23 cellular contexts compared by ENCODE assay signal in the genomic region with DNA sequence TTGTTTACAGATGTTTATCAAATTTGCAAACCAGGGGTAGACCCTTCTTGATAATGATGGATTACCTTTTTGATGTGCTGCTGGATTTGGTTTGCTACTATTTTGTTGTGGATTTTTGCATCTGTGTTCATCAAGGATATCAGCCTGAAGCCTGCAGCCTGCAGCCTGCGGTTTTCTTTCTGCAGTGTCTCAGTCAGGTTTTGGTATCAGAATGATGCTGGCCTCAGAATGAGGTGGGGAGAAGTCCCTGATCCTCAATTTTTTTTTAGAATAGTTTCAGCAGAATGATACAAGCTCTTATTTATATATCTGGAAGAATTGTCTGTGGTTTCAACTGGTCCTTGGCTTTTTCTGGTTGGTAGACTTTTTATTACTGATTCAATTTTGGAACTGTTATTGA. TPM values are rescaled to one million over a fixed set of nuclear protein-coding genes. Genes with fewer than 3 reads are reported as not detected.
DNase-seq lines count a peak whose midpoint lies in the region; ATAC-seq, FAIRE-seq and TF ChIP-seq lines count a peak whose summit lies in the region.
"Had no signal": no experiment of that assay in that cellular context is flagged by ENCODE, and none has a peak within 500 bp of the region (broad histone marks: within the 10 kb centered on the region; RNA-seq: fewer than 3 reads in every experiment).

No MANE protein-coding gene starts in this region.

- BruUV-seq in endothelial cell of umbilical vein (replicated peaks; lab: Mats Ljungman, UMichigan): no TSS peak

- H3K79me2 ChIP-seq in endothelial cell of umbilical vein (ENCODE audit: control insufficient read depth, insufficient read depth, low read length): no peaks in the 10 kb centered on the region
- no peaks in the 10 kb centered on the region for H3K79me2 ChIP-seq in GM23338 (replicated peaks; ENCODE audit: insufficient read depth)

- H3K36me3 ChIP-seq in endothelial cell of umbilical vein (ENCODE audit: control insufficient read depth in 2 of 2, extremely low read depth in 1 of 2, insufficient read depth in 2 of 2, low read length in 2 of 2) (no peaks in the 10 kb centered on the region), GM23338 (ENCODE audit: insufficient read depth) (no peaks in the 10 kb centered on the region), endodermal cell (ENCODE audit: control insufficient read depth, insufficient read depth, low read length) (no peaks in the 10 kb centered on the region)

- H3K4me3 Mint-ChIP-seq in GM23338 (no peak overlapping the region), endodermal cell (no peak overlapping the region)
- H3K4me3 Mint-ChIP-seq in activated naive CD4-positive, alpha-beta T cell treated with anti-CD3 and anti-CD28 coated beads for 36 hours: no peak overlapping the region
- H3K4me3 Mint-ChIP-seq: activated CD4-positive, alpha-beta T cell treated with anti-CD3 and anti-CD28 coated beads for 36 hours; activated naive CD8-positive, alpha-beta T cell treated with anti-CD3 and anti-CD28 coated beads, Interleukin-2, amount 10 ng/mL, durations not matched to agents 7 days and 5 days; CD4-positive, CD25-positive, alpha-beta regulatory T cell; naive thymus-derived CD8-positive, alpha-beta T cell had no signal

- WGBS in endodermal cell (ENCODE audit: insufficient coverage in 1 of 2, insufficient read length in 1 of 2), 2 experiments: 0% methylated on average over 1 of the region's 1 CpG; no CpG with 5 or more reads in 1 of the 2 experiments

- dilution Hi-C loops in endothelial cell of umbilical vein (cut with MboI; ENCODE audit: extremely low pct_ligation_motif_present, low sequenced_read_pairs): no loop called here

- H3K4me1 ChIP-seq in endothelial cell of umbilical vein (ENCODE audit: control insufficient read depth, extremely low read depth, insufficient read depth, low read length) (no peaks in the 10 kb centered on the region), GM23338 (ENCODE audit: insufficient read depth) (no peaks in the 10 kb centered on the region), endodermal cell (ENCODE audit: control insufficient read depth, insufficient read depth, low read length) (peaks cover 2% of the 10 kb centered on the region)

- no peaks in the 10 kb centered on the region for H4K20me1 ChIP-seq in endothelial cell of umbilical vein (replicated peaks; ENCODE audit: control insufficient read depth, extremely low read depth, insufficient read depth, low read length)
- no peaks in the 10 kb centered on the region for H4K20me1 ChIP-seq in GM23338 (replicated peaks; ENCODE audit: insufficient read depth)

- H3K9me1 ChIP-seq in endothelial cell of umbilical vein (replicated peaks; ENCODE audit: control insufficient read depth, extremely low read depth, insufficient read depth, low read length): no peaks in the 10 kb centered on the region

- peaks cover 2% of the 10 kb centered on the region for H3K27me3 Mint-ChIP-seq in GM23338 (ENCODE audit: insufficient read depth, low read depth, poor library complexity)
- no peaks in the 10 kb centered on the region for H3K27me3 Mint-ChIP-seq in endodermal cell (ENCODE audit: insufficient read depth)
- H3K27me3 Mint-ChIP-seq in activated naive CD4-positive, alpha-beta T cell treated with anti-CD3 and anti-CD28 coated beads for 36 hours (ENCODE audit: low read depth): peaks cover 33% of the 10 kb centered on the region

- no peak overlapping the region for H3K4me2 ChIP-seq in endothelial cell of umbilical vein (ENCODE audit: insufficient read depth, low read length)
- no peak overlapping the region for H3K4me2 ChIP-seq in GM23338

- no peak overlapping the region for H3K4me3 ChIP-seq in endothelial cell of umbilical vein (replicated peaks in 1 of 3; ENCODE audit: insufficient read depth in 1 of 3, low read depth in 1 of 3, low read length in 3 of 3)
- H3K4me3 ChIP-seq in GM23338: no peak overlapping the region
- no peak overlapping the region for H3K4me3 ChIP-seq in endodermal cell (ENCODE audit: low read length)
- H3K4me3 ChIP-seq: dorsolateral prefrontal cortex, GM23248 had no signal

- H3K9me3 ChIP-seq in endothelial cell of umbilical vein (replicated peaks; ENCODE audit: control insufficient read depth, insufficient read depth, low read length) (no peaks in the 10 kb centered on the region), endodermal cell (ENCODE audit: control insufficient read depth, low read length) (no peaks in the 10 kb centered on the region)

- H3K27ac ChIP-seq in endothelial cell of umbilical vein (ENCODE audit: insufficient read depth, low read depth, low read length) (no peak overlapping the region), GM23338 (ENCODE audit: low read depth) (no peak overlapping the region), endodermal cell (ENCODE audit: low read depth, low read length) (no peak overlapping the region)
- H3K27ac ChIP-seq: dorsolateral prefrontal cortex, GM23248 had no signal

- no peak overlapping the region for H2AFZ ChIP-seq in endothelial cell of umbilical vein (ENCODE audit: low read depth, low read length)
- H2AFZ ChIP-seq in GM23338: no peak overlapping the region
- H2AFZ ChIP-seq: GM23248 had no signal

- POLR2A ChIA-PET in endothelial cell of umbilical vein (lab: Charles Lee): no interaction called here

- H3K27me3 ChIP-seq in endothelial cell of umbilical vein (ENCODE audit: control insufficient read depth in 2 of 2, insufficient read depth in 2 of 2, low read length in 2 of 2) (no peaks in the 10 kb centered on the region), GM23338 (ENCODE audit: insufficient read depth) (no peaks in the 10 kb centered on the region), endodermal cell (ENCODE audit: control insufficient read depth, insufficient read depth, low read length, poor library complexity, severe bottlenecking) (no peaks in the 10 kb centered on the region)

- no peak overlapping the region for H3K27ac Mint-ChIP-seq in GM23338
- no peak overlapping the region for H3K27ac Mint-ChIP-seq in endodermal cell
- no peak overlapping the region for H3K27ac Mint-ChIP-seq in activated naive CD4-positive, alpha-beta T cell treated with anti-CD3 and anti-CD28 coated beads for 36 hours
- H3K27ac Mint-ChIP-seq: activated CD4-positive, alpha-beta T cell treated with anti-CD3 and anti-CD28 coated beads for 36 hours; activated naive CD8-positive, alpha-beta T cell treated with anti-CD3 and anti-CD28 coated beads, Interleukin-2, amount 10 ng/mL, durations not matched to agents 7 days and 5 days; activated T-helper 2 cell treated with anti-CD3 and anti-CD28 coated beads, Interferon-gamma antibody, Interleukin-2, Interleukin-4, amounts not matched to agents 10 μg/mL and 5 μg/mL and 100 μg/mL, durations not matched to agents 14 hours and 24 hours and 36 hours; naive thymus-derived CD8-positive, alpha-beta T cell had no signal

- H3K36me3 Mint-ChIP-seq in GM23338 (ENCODE audit: low read depth) (peaks cover 9% of the 10 kb centered on the region; the same call in 2 of the 3 replicates), endodermal cell (ENCODE audit: low read depth) (no peaks in the 10 kb centered on the region)
- H3K36me3 Mint-ChIP-seq in activated naive CD4-positive, alpha-beta T cell treated with anti-CD3 and anti-CD28 coated beads for 36 hours (ENCODE audit: low read depth): peaks cover 11% of the 10 kb centered on the region

- TF ChIP-seq CTCF in endothelial cell of umbilical vein (IDR thresholded peaks at IDR 0.05; ENCODE audit: extremely low read depth in 1 of 2, insufficient read depth in 1 of 2, low read depth in 1 of 2, low read length in 2 of 2) (no peak), GM23338 (conservative IDR thresholded peaks at IDR 0.05; ENCODE audit: low read depth in 2 of 2) (no peak), endodermal cell (conservative IDR thresholded peaks at IDR 0.05) (no peak)

- DNase-seq in endothelial cell of umbilical vein (ENCODE audit: low read depth, low spot score): no peak
- no peak for DNase-seq in GM23338 (ENCODE audit: low spot score)
- DNase-seq in endodermal cell: no peak
- DNase-seq in activated naive CD4-positive, alpha-beta T cell treated with anti-CD3 and anti-CD28 coated beads for 36 hours: no peak
- DNase-seq: activated CD4-positive, alpha-beta T cell treated with anti-CD3 and anti-CD28 coated beads for 36 hours; activated naive CD8-positive, alpha-beta T cell treated with anti-CD3 and anti-CD28 coated beads, Interleukin-2, amount 10 ng/mL, durations not matched to agents 7 days and 5 days; CD4-positive, CD25-positive, alpha-beta regulatory T cell; DMS 273 treated with DMSO at 0.1 percent for 48 hours; dorsolateral prefrontal cortex; foreskin fibroblast; GM23248; naive thymus-derived CD8-positive, alpha-beta T cell; NCI-H1092; NCI-H2029; NCI-H345; stimulated activated CD4-positive, alpha-beta T cell treated with anti-CD3 and anti-CD28 coated beads, Interleukin-2, amount 100 ng/mL, for 48 hours; stimulated activated naive CD8-positive, alpha-beta T cell treated with anti-CD3 and anti-CD28 coated beads, Interleukin-15, Interleukin-2, amounts not matched to agents 100 U/mL and 50 U/mL, for 24 hours had no signal

- ATAC-seq in GM18858 (IDR thresholded peaks at IDR 0.05; ENCODE audit: unreplicated experiment) (peak; percentile 76), GM21529 (IDR thresholded peaks at IDR 0.05; ENCODE audit: unreplicated experiment) (peak; percentile 87), HG03139 (IDR thresholded peaks at IDR 0.05; ENCODE audit: unreplicated experiment) (peak; percentile 56), GM23338 (no peak)
- ATAC-seq: activated CD4-positive, alpha-beta T cell treated with anti-CD3 and anti-CD28 coated beads for 36 hours; naive thymus-derived CD8-positive, alpha-beta T cell; Panc1; stimulated activated naive CD8-positive, alpha-beta T cell treated with anti-CD3 and anti-CD28 coated beads, Interleukin-15, Interleukin-2, amounts not matched to agents 100 U/mL and 50 U/mL, for 24 hours had no signal

- intact Hi-C loops in endothelial cell of umbilical vein (cut with micrococcal nuclease): no loop called here
- intact Hi-C loops in activated naive CD4-positive, alpha-beta T cell treated with anti-CD3 and anti-CD28 coated beads for 36 hours (cut with micrococcal nuclease): no loop called here

- H3K9me2 ChIP-seq in GM23338 (ENCODE audit: insufficient read depth): no peaks in the 10 kb centered on the region

- TF ChIP-seq POLR2A in endothelial cell of umbilical vein (IDR thresholded peaks at IDR 0.05; ENCODE audit: low read depth, low read length): no peak

- no peaks in the 10 kb centered on the region for H3F3A ChIP-seq in GM23338 (replicated peaks; ENCODE audit: low read depth)

- peak; percentile 24 for FAIRE-seq in endothelial cell of umbilical vein (lab: Jason Lieb, UNC)
- FAIRE-seq: TTC549 had no signal

- no peaks in the 10 kb centered on the region for H3K4me1 Mint-ChIP-seq in GM23338
- H3K4me1 Mint-ChIP-seq in endodermal cell: no peaks in the 10 kb centered on the region
- H3K4me1 Mint-ChIP-seq in activated naive CD4-positive, alpha-beta T cell treated with anti-CD3 and anti-CD28 coated beads for 36 hours (ENCODE audit: low read depth): no peaks in the 10 kb centered on the region
- H3K4me1 Mint-ChIP-seq: activated CD4-positive, alpha-beta T cell treated with anti-CD3 and anti-CD28 coated beads for 36 hours; activated naive CD8-positive, alpha-beta T cell treated with anti-CD3 and anti-CD28 coated beads, Interleukin-2, amount 10 ng/mL, durations not matched to agents 7 days and 5 days; CD4-positive, CD25-positive, alpha-beta regulatory T cell; naive thymus-derived CD8-positive, alpha-beta T cell had no signal

- H3K9ac ChIP-seq in endothelial cell of umbilical vein (replicated peaks; ENCODE audit: extremely low read depth, insufficient read depth, low read length): no peak overlapping the region
- no peak overlapping the region for H3K9ac ChIP-seq in endodermal cell (ENCODE audit: extremely low read depth, low read length, poor library complexity, severe bottlenecking)
- H3K9ac ChIP-seq: GM23248 had no signal

- CTCF ChIA-PET in endothelial cell of umbilical vein (lab: Charles Lee): no interaction called here
- CTCF ChIA-PET in activated naive CD4-positive, alpha-beta T cell treated with anti-CD3 and anti-CD28 coated beads for 36 hours (lab: Charles Lee): no interaction called here

- H3K9me3 Mint-ChIP-seq in GM23338: peaks cover 15% of the 10 kb centered on the region; the same call in 2 of the 3 replicates
- H3K9me3 Mint-ChIP-seq in endodermal cell: peaks cover 9% of the 10 kb centered on the region
- peaks cover 19% of the 10 kb centered on the region for H3K9me3 Mint-ChIP-seq in activated naive CD4-positive, alpha-beta T cell treated with anti-CD3 and anti-CD28 coated beads for 36 hours

RNA-seq across cellular contexts. Expression of a gene that starts 19.7 kb away (rescaled TPM):
- total RNA-seq in endothelial cell of umbilical vein: 2.1 and 3.6 TPM in 2 replicates
- polyA plus RNA-seq in endothelial cell of umbilical vein: 2.4 and 3.0 TPM in 2 replicates
- polyA plus RNA-seq in endothelial cell of umbilical vein (2011; cell fraction: cytosol; rRNA removed): 3.4 and 3.8 TPM in 2 replicates
- polyA plus RNA-seq in endothelial cell of umbilical vein (2011; cell fraction: nucleus; rRNA removed): 2.0 and 2.3 TPM in 2 replicates
- 2.3 and 4.8 TPM in 2 replicates for polyA plus RNA-seq in endothelial cell of umbilical vein (2012)
- 3.4 and 3.5 TPM in 2 replicates for polyA minus RNA-seq in endothelial cell of umbilical vein
- not detected for polyA minus RNA-seq in endothelial cell of umbilical vein (2011; cell fraction: cytosol; rRNA and poly(A)+ RNA removed)
- 3.2 and 3.7 TPM in 2 replicates for polyA minus RNA-seq in endothelial cell of umbilical vein (2011; cell fraction: nucleus; rRNA and poly(A)+ RNA removed)
- 14.2 and 22.4 TPM in 2 replicates for total RNA-seq in GM23338 (2014; rRNA removed; shearing (Covaris generic))
- 8.8 and 10.4 TPM in 2 replicates for polyA plus RNA-seq in GM23338 (2016; fragmentation: Nextera tagmentation; extraction: Ambion mirVana)
- 10 to 100 TPM; 12.3 to 15.0 TPM for total RNA-seq in endodermal cell
- 10.2 TPM for polyA plus RNA-seq in endodermal cell (2013, experiment 1 of 2)
- 8.0 TPM for polyA plus RNA-seq in endodermal cell (2013, experiment 2 of 2)
- total RNA-seq in activated naive CD4-positive, alpha-beta T cell treated with anti-CD3 and anti-CD28 coated beads for 36 hours: under 1 TPM; 0.69 to 0.72 TPM
